8 cellular contexts compared by ENCODE assay signal in genomic region chr1:67149179-67149770, GRCh38. TPM values are rescaled to one million over a fixed set of nuclear protein-coding genes. Genes with fewer than 3 reads are reported as not detected.
DNase-seq lines count a peak whose midpoint lies in the region; ATAC-seq, FAIRE-seq and TF ChIP-seq lines count a peak whose summit lies in the region.

No MANE protein-coding gene starts in this region.

- TF ChIP-seq CTCF in coronary artery (IDR thresholded peaks at IDR 0.05), result peak; percentile 68
- peak; percentile 86 for TF ChIP-seq CTCF in HepG2 (CRISPR knock-in tag; IDR thresholded peaks at IDR 0.05)

- H3K27ac ChIP-seq in coronary artery, result no peak overlapping the region
- H3K27ac ChIP-seq in HepG2 (ENCODE audit: extremely low read length, insufficient read depth, low read length), result no peak overlapping the region

- BruUV-seq in HepG2 (replicated peaks; lab: Mats Ljungman, UMichigan), result no TSS peak

- POLR2A ChIA-PET in HepG2 (lab: Yijun Ruan, JAX), result interaction anchor here (0.7 to 0.9 kb wide), 2 partner anchors 153 to 310 kb away, joined by 4 read pairs; no protein-coding TSS in a partner anchor

- CTCF ChIA-PET in HepG2 (lab: Yijun Ruan, JAX; ENCODE audit: low intra/inter-chr PET ratio, low total read pairs), result interaction anchor here (1.8 to 3.2 kb wide), 2 partner anchors 153 to 384 kb away, joined by 20 to 42 read pairs; no protein-coding TSS in a partner anchor

- TF ChIP-seq RAD21 in HepG2 (CRISPR knock-in tag; IDR thresholded peaks at IDR 0.05), result peak; percentile 84

- H3K4me2 ChIP-seq in HepG2 (ENCODE audit: low read depth, low read length), result peak overlapping the region; percentile 77

- no peaks in the 10 kb centered on the region for H4K20me1 ChIP-seq in HepG2 (ENCODE audit: insufficient read depth, low read length)

- in situ Hi-C loops in HepG2 (cut with HindIII; ENCODE audit: extremely low pct_ligation_motif_present, low pct_unique_long_range_greater_than_20kb), result loop anchor here (5.0 to 10.0 kb wide), 3 partner anchors 92 to 384 kb away; no protein-coding TSS in a partner anchor

- 0 out of 2 replicates have a peak overlapping the region, but pooled peaks have one; percentile 23 for H3K9ac ChIP-seq in HepG2 (ENCODE audit: insufficient read depth, low read depth, low read length)

- H2AFZ ChIP-seq in HepG2 (ENCODE audit: low read length), result peak overlapping the region; percentile 56

- peak; percentile 95 for ATAC-seq in HG03196 (IDR thresholded peaks at IDR 0.05; ENCODE audit: unreplicated experiment)
- peak; percentile 99 for ATAC-seq in HepG2

- peak; percentile 51 for DNase-seq in CMK (ENCODE audit: low read depth)
- DNase-seq in GM19240 (ENCODE audit: insufficient read length, low spot score), result peak; percentile 24
- DNase-seq in NCI-H226, result peak; percentile 52
- DNase-seq in activated CD4-positive, alpha-beta T cell treated with anti-CD3 and anti-CD28 coated beads for 4 hours, result peak; percentile 58 to 59
- no peak for DNase-seq in coronary artery (ENCODE audit: low spot score)
- peak; percentile 70 for DNase-seq in HepG2 (ENCODE audit: low spot score)
- DNase-seq in stimulated activated CD8-positive, alpha-beta memory T cell treated with anti-CD3 and anti-CD28 coated beads, Interleukin-2, amount 100 ng/mL, for 1 hour (ENCODE audit: low read depth in 2 of 2), result peak; percentile 19 to 21

- H3K4me3 ChIP-seq in coronary artery (no peak overlapping the region), HepG2 (replicated peaks in 1 of 3; ENCODE audit: insufficient read depth in 1 of 3, low read depth in 2 of 3, low read length in 3 of 3) (peak overlapping the region in 2 of 3 experiments; percentile 1 to 34; a peak in 1 of 6 replicates)

- H3K36me3 ChIP-seq in HepG2 (replicated peaks in 1 of 2; ENCODE audit: control insufficient read depth in 1 of 2, insufficient read depth in 2 of 2, low read length in 2 of 2), result no peaks in the 10 kb centered on the region

- peaks cover 10% of the 10 kb centered on the region for H3K4me1 ChIP-seq in HepG2 (ENCODE audit: insufficient read depth, low read length)

- H3K9me3 ChIP-seq in HepG2 (ENCODE audit: low read length), result no peaks in the 10 kb centered on the region

- TF ChIP-seq EP300 in HepG2 (IDR thresholded peaks at IDR 0.05; ENCODE audit: low read depth in 2 of 2, low read length in 2 of 2) (no peak), HepG2 (CRISPR knock-in tag; IDR thresholded peaks at IDR 0.05; ENCODE audit: borderline replicate concordance) (no peak)

- intact Hi-C loops in HepG2 (cut with micrococcal nuclease; ENCODE audit: unreplicated experiment), result loop anchor here (1.0 to 10.0 kb wide), 3 partner anchors 97 to 214 kb away; no protein-coding TSS in a partner anchor

- H3K27me3 ChIP-seq in HepG2 (ENCODE audit: control insufficient read depth in 1 of 2, insufficient read depth in 2 of 2, low read length in 2 of 2), result no peaks in the 10 kb centered on the region; a peak in 1 of 5 replicates

- 7% methylated on average over 9 of the region's 9 CpGs for WGBS in HepG2 (ENCODE audit: low lambda C conversion rate)

- peak; percentile 60 for FAIRE-seq in HepG2 (lab: Jason Lieb, UNC)

- TF ChIP-seq POLR2A in HepG2 (IDR thresholded peaks at IDR 0.05; ENCODE audit: insufficient read depth in 1 of 2, low read depth in 2 of 2, low read length in 2 of 2), result no peak

- no peaks in the 10 kb centered on the region for H3K79me2 ChIP-seq in HepG2 (ENCODE audit: insufficient read depth, low read length)

TF ChIP-seq in HepG2, 621 proteins besides CTCF, POLR2A, EP300 and RAD21:
- TF ChIP-seq ZSCAN9 (CRISPR knock-in tag; IDR thresholded peaks at IDR 0.05; ENCODE audit: borderline replicate concordance) (0 out of 2 replicates have a peak, but pooled peaks have one; percentile 29), SMC3 (IDR thresholded peaks at IDR 0.05; ENCODE audit: low read length) (peak; percentile 92), CHD4 (IDR thresholded peaks at IDR 0.05; ENCODE audit: borderline replicate concordance, low read length) (no peak), ELF3 (CRISPR knock-in tag; IDR thresholded peaks at IDR 0.05) (0 out of 2 replicates have a peak, but pooled peaks have one; percentile 25), STAG1 (CRISPR knock-in tag; IDR thresholded peaks at IDR 0.05) (peak; percentile 87), DPF2 (CRISPR knock-in tag; IDR thresholded peaks at IDR 0.05; ENCODE audit: borderline replicate concordance, low read depth) (no peak), ATM (IDR thresholded peaks at IDR 0.05; ENCODE audit: borderline replicate concordance) (no peak)

RNA-seq across cellular contexts. Expression of gene C1orf141, which starts 14.5 kb away (rescaled TPM):
- not detected in 2 replicates for total RNA-seq in HepG2 (2016; rRNA removed; fragmentation: Illumina TruSeq; extraction: Trizol)
- total RNA-seq in HepG2 (2016; cell fraction: cytosol; rRNA removed; fragmentation: Illumina TruSeq; extraction: Trizol; ENCODE audit: low read depth), result not detected in 2 replicates
- total RNA-seq in HepG2 (2016; cell fraction: insoluble cytoplasmic fraction; rRNA removed; fragmentation: Illumina TruSeq; extraction: Trizol), result not detected in 2 replicates
- total RNA-seq in HepG2 (2016; cell fraction: membrane; rRNA removed; fragmentation: Illumina TruSeq; extraction: Trizol), result not detected in 2 replicates
- not detected in 2 replicates for total RNA-seq in HepG2 (2016; cell fraction: nucleus; rRNA removed; fragmentation: Illumina TruSeq; extraction: Trizol)
- not detected in 2 replicates for polyA plus RNA-seq in HepG2 (2011; rRNA removed)
- polyA plus RNA-seq in HepG2 (2011; cell fraction: cytosol; rRNA removed), result not detected in 2 replicates
- not detected in 2 replicates for polyA plus RNA-seq in HepG2 (2011; cell fraction: nucleus; rRNA removed)
- not detected in 2 replicates for polyA plus RNA-seq in HepG2 (2012)
- polyA plus RNA-seq in HepG2 (2016; cell fraction: cytosol; fragmentation: Illumina TruSeq; extraction: Trizol; ENCODE audit: low read depth), result not detected in 2 replicates
- polyA plus RNA-seq in HepG2 (2016; cell fraction: insoluble cytoplasmic fraction; fragmentation: Illumina TruSeq; extraction: Trizol; ENCODE audit: low read depth), result not detected in 2 replicates
- polyA plus RNA-seq in HepG2 (2016; cell fraction: membrane; fragmentation: Illumina TruSeq; extraction: Trizol; ENCODE audit: low read depth), result not detected in 2 replicates
- polyA plus RNA-seq in HepG2 (2016; cell fraction: nucleus; fragmentation: Illumina TruSeq; extraction: Trizol; ENCODE audit: insufficient read depth, low read depth), result not detected in 2 replicates
- not detected in 2 replicates for polyA minus RNA-seq in HepG2 (2011; rRNA and poly(A)+ RNA removed; ENCODE audit: low replicate concordance)
- polyA minus RNA-seq in HepG2 (2011; cell fraction: cytosol; rRNA and poly(A)+ RNA removed), result not detected in 2 replicates
- polyA minus RNA-seq in HepG2 (2011; cell fraction: nucleus; rRNA and poly(A)+ RNA removed), result not detected in 2 replicates

RNA-seq across cellular contexts. Expression of gene IL23R, which starts 17.0 kb away (rescaled TPM):
- not detected in 2 replicates for total RNA-seq in HepG2 (2016; rRNA removed; fragmentation: Illumina TruSeq; extraction: Trizol)
- not detected in 2 replicates for total RNA-seq in HepG2 (2016; cell fraction: cytosol; rRNA removed; fragmentation: Illumina TruSeq; extraction: Trizol; ENCODE audit: low read depth)
- not detected in 2 replicates for total RNA-seq in HepG2 (2016; cell fraction: insoluble cytoplasmic fraction; rRNA removed; fragmentation: Illumina TruSeq; extraction: Trizol)
- not detected in 2 replicates for total RNA-seq in HepG2 (2016; cell fraction: membrane; rRNA removed; fragmentation: Illumina TruSeq; extraction: Trizol)
- total RNA-seq in HepG2 (2016; cell fraction: nucleus; rRNA removed; fragmentation: Illumina TruSeq; extraction: Trizol), result not detected in 2 replicates
- 0.07 TPM in 1 of 2 replicates, not detected in the other for polyA plus RNA-seq in HepG2 (2011; rRNA removed)
- not detected in 2 replicates for polyA plus RNA-seq in HepG2 (2011; cell fraction: cytosol; rRNA removed)
- polyA plus RNA-seq in HepG2 (2011; cell fraction: nucleus; rRNA removed), result not detected in 2 replicates
- not detected in 2 replicates for polyA plus RNA-seq in HepG2 (2012)
- not detected in 2 replicates for polyA plus RNA-seq in HepG2 (2016; cell fraction: cytosol; fragmentation: Illumina TruSeq; extraction: Trizol; ENCODE audit: low read depth)
- not detected in 2 replicates for polyA plus RNA-seq in HepG2 (2016; cell fraction: insoluble cytoplasmic fraction; fragmentation: Illumina TruSeq; extraction: Trizol; ENCODE audit: low read depth)
- polyA plus RNA-seq in HepG2 (2016; cell fraction: membrane; fragmentation: Illumina TruSeq; extraction: Trizol; ENCODE audit: low read depth), result not detected in 2 replicates
- not detected in 2 replicates for polyA plus RNA-seq in HepG2 (2016; cell fraction: nucleus; fragmentation: Illumina TruSeq; extraction: Trizol; ENCODE audit: insufficient read depth, low read depth)
- not detected in 2 replicates for polyA minus RNA-seq in HepG2 (2011; rRNA and poly(A)+ RNA removed; ENCODE audit: low replicate concordance)
- not detected in 2 replicates for polyA minus RNA-seq in HepG2 (2011; cell fraction: cytosol; rRNA and poly(A)+ RNA removed)
- polyA minus RNA-seq in HepG2 (2011; cell fraction: nucleus; rRNA and poly(A)+ RNA removed), result not detected in 2 replicates
